8 cellular contexts compared by ENCODE assay signal in the genomic region with DNA sequence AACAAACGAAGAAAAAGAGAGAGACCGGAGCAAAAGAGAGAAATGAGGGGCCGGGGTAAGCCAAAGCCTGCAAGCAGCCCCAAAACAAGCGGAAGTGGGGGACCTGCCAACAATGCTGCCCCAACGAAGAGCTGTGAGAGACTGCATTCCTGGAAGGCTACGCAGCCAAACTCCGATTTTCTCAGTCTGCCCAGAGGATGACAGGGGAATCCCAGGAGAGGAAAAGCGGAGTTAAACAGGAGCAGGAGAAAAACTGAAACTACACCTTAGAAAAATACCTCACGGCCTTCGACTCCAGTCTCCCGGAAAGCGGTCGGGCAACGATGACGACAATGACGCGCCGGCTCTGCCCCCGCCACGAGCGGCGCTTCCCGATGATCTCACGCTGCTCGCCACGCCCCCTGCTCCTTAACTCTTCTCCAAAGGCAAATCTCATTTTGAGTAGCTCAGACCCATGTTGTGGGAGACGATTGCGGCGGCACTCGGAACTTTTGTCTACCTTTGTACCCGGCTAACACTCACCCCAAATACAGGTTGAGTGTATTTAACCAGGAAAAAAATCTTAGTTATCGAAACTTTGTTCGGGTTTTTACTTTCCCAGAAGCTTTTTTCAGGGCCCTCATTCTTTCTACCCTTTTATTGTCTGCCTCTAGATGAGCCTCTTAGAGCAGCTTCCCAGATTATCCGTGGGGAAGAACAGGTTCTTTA. TPM values are rescaled to one million over a fixed set of nuclear protein-coding genes. Genes with fewer than 3 reads are reported as not detected.
A peak's percentile ranks its signal among the peaks of the same experiment; 100 is the strongest.
DNase-seq lines count a peak whose midpoint lies in the region; ATAC-seq and TF ChIP-seq lines count a peak whose summit lies in the region.

A gene with protein sequence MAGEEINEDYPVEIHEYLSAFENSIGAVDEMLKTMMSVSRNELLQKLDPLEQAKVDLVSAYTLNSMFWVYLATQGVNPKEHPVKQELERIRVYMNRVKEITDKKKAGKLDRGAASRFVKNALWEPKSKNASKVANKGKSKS (minus strand): TSS at position 325 of the 708 bp plus-strand sequence. CDS start 15,694 bp downstream, outside the sequence.

- H3K9me3 ChIP-seq in osteoblast (ENCODE audit: low read depth, low read length): no peaks in the 10 kb centered on the region
- H3K9me3 ChIP-seq in thoracic aorta: no peaks in the 10 kb centered on the region

- DNase-seq in NCI-H1105 (lab: John Stamatoyannopoulos, UW): peak; percentile 86
- DNase-seq in SKM-1 treated with dmso at 0.1 percent for 144 hours (lab: John Stamatoyannopoulos, UW; ENCODE audit: unreplicated experiment): peak; percentile 83
- DNase-seq in glutamatergic neuron: peak; percentile 96
- peak; percentile 87 for DNase-seq in osteoblast (ENCODE audit: insufficient read length, low spot score, missing footprints)
- DNase-seq in thoracic aorta (ENCODE audit: low spot score): peak; percentile 85

- H3K27ac ChIP-seq in osteoblast (ENCODE audit: low read depth, low read length) (peak within 1 kb of the TSS; percentile 98), thoracic aorta (peak within 1 kb of the TSS; percentile 79 to 85)

- H3K27me3 Mint-ChIP-seq in activated naive CD8-positive, alpha-beta T cell: peaks cover 1% of the 10 kb centered on the region
- H3K27me3 Mint-ChIP-seq in glutamatergic neuron (ENCODE audit: unreplicated experiment): peaks cover 2% of the 10 kb centered on the region

- peaks cover 49% of the 10 kb centered on the region for H3K79me2 ChIP-seq in osteoblast (ENCODE audit: insufficient read depth, low read length)

- peak; percentile 93 for ATAC-seq in HG02610 (IDR thresholded peaks at IDR 0.05; ENCODE audit: unreplicated experiment)
- peak; percentile 99 for ATAC-seq in thoracic aorta (ENCODE audit: insufficient number of reproducible peaks, low FRiP score, low read depth)

- no peaks in the 10 kb centered on the region for H3K27me3 ChIP-seq in osteoblast (ENCODE audit: insufficient read depth, low read length)
- H3K27me3 ChIP-seq in thoracic aorta (replicated peaks; ENCODE audit: insufficient read depth): no peaks in the 10 kb centered on the region

- peaks cover 16% of the 10 kb centered on the region for H4K20me1 ChIP-seq in osteoblast (ENCODE audit: insufficient read depth, low read length)

- H3K9me3 Mint-ChIP-seq in activated naive CD8-positive, alpha-beta T cell (ENCODE audit: low read depth): no peaks in the 10 kb centered on the region
- peaks cover 2% of the 10 kb centered on the region for H3K9me3 Mint-ChIP-seq in glutamatergic neuron (ENCODE audit: unreplicated experiment)

- peaks cover 19% of the 10 kb centered on the region for H3K4me1 ChIP-seq in osteoblast (ENCODE audit: insufficient read depth, low read length)
- peaks cover 17 to 32% of the 10 kb centered on the region in 2 donors for H3K4me1 ChIP-seq in thoracic aorta (ENCODE audit: control insufficient read depth in 1 of 2, low read depth in 2 of 2)

- H3K4me1 Mint-ChIP-seq in activated naive CD8-positive, alpha-beta T cell (ENCODE audit: low read depth): peaks cover 44% of the 10 kb centered on the region
- peaks cover 8% of the 10 kb centered on the region for H3K4me1 Mint-ChIP-seq in glutamatergic neuron (ENCODE audit: low read depth, unreplicated experiment)

- peak within 1 kb of the TSS; percentile 97 for H3K4me3 ChIP-seq in GM08714 (ENCODE audit: low read length)
- H3K4me3 ChIP-seq in osteoblast (ENCODE audit: insufficient read depth, low read length): peak within 1 kb of the TSS; percentile 96
- H3K4me3 ChIP-seq in thoracic aorta: peak within 1 kb of the TSS; percentile 90

- no peaks in the 10 kb centered on the region for H3K36me3 ChIP-seq in osteoblast (ENCODE audit: insufficient read depth, low read length)
- H3K36me3 ChIP-seq in thoracic aorta: no peaks in the 10 kb centered on the region

- H3K4me3 Mint-ChIP-seq in activated naive CD8-positive, alpha-beta T cell: peak within 1 kb of the TSS; percentile 91
- H3K4me3 Mint-ChIP-seq in glutamatergic neuron (ENCODE audit: unreplicated experiment): peak within 1 kb of the TSS; percentile 99

- peak within 1 kb of the TSS; percentile 99 for H3K4me2 ChIP-seq in osteoblast (ENCODE audit: insufficient read depth, low read length)

- peak within 1 kb of the TSS; percentile 91 for H2AFZ ChIP-seq in osteoblast (ENCODE audit: low read length)

- peak within 1 kb of the TSS; percentile 95 for H3K27ac Mint-ChIP-seq in activated naive CD8-positive, alpha-beta T cell
- peak within 1 kb of the TSS; percentile 88 for H3K27ac Mint-ChIP-seq in glutamatergic neuron (ENCODE audit: unreplicated experiment)

- TF ChIP-seq CTCF in glutamatergic neuron (IDR thresholded peaks at IDR 0.05; ENCODE audit: partially characterized antibody, unreplicated experiment): no peak
- no peak for TF ChIP-seq CTCF in osteoblast (IDR thresholded peaks at IDR 0.05; ENCODE audit: extremely low read depth, low read depth, low read length)
- TF ChIP-seq CTCF in thoracic aorta (IDR thresholded peaks at IDR 0.05): no peak

- H3K36me3 Mint-ChIP-seq in activated naive CD8-positive, alpha-beta T cell: no peaks in the 10 kb centered on the region
- H3K36me3 Mint-ChIP-seq in glutamatergic neuron (ENCODE audit: unreplicated experiment): no peaks in the 10 kb centered on the region

RNA-seq across cellular contexts. Expression of the gene that starts here (rescaled TPM):
- total RNA-seq in glutamatergic neuron (ENCODE audit: unreplicated experiment): 16.8 TPM
- total RNA-seq in osteoblast: 24.8 and 25.7 TPM in 2 replicates
- 10 to 100 TPM; 11.9 to 12.1 TPM for total RNA-seq in thoracic aorta

Comparison
In these comparisons a context has a peak if more than half of its experiments do, and no peak if none do; other contexts are left out.
1. Peak in every context shown above with its lines: DNase-seq, ATAC-seq, H3K4me3 ChIP-seq and H3K27ac ChIP-seq.